8 cellular contexts compared by ENCODE assay signal in genomic region chr15:75454471-75455418, GRCh38. TPM values are rescaled to one million over a fixed set of nuclear protein-coding genes. Genes with fewer than 3 reads are reported as not detected.
DNase-seq lines count a peak whose midpoint lies in the region; ATAC-seq and TF ChIP-seq lines count a peak whose summit lies in the region.

No MANE protein-coding gene starts in this region.

- ATAC-seq in aorta (ENCODE audit: low FRiP score) (no peak), GM18870 (IDR thresholded peaks at IDR 0.05; ENCODE audit: unreplicated experiment) (no peak)

- H3K27ac ChIP-seq in right atrium auricular region, result peak overlapping the region; percentile 100
- H3K27ac ChIP-seq in aorta (ENCODE audit: low read depth in 1 of 2, low read length in 2 of 2), result peak overlapping the region; percentile 16 to 98

- intact Hi-C loops in aorta (cut with DNase I), result loop anchor here in 1 of 2 donors (5.0 kb wide), 3 partner anchors 87 to 173 kb away; partner anchors contain the start of genes MAN2C1, PTPN9 and SNUPN

- peaks cover 22% of the 10 kb centered on the region for H3K4me1 Mint-ChIP-seq in activated naive CD8-positive, alpha-beta T cell (ENCODE audit: low read depth)

- H3K4me3 ChIP-seq in right atrium auricular region (peak overlapping the region; percentile 81 to 88), retinal pigment epithelial cell (ENCODE audit: low read length) (peak overlapping the region; percentile 91), aorta (ENCODE audit: low read length in 2 of 2) (peak overlapping the region; percentile 93 to 95)

- peak overlapping the region; percentile 70 for H3K27ac Mint-ChIP-seq in activated naive CD8-positive, alpha-beta T cell

- WGBS in aorta, 2 donors, result 0 to 1% methylated on average over 47 to 117 of the region's 117 CpGs

- DNase-seq in AG20443 (ENCODE audit: low spot score) (peak; percentile 66), HS-27A (ENCODE audit: low read depth) (peak; percentile 64), SKM-1 (lab: John Stamatoyannopoulos, UW; ENCODE audit: unreplicated experiment) (peak; percentile 65), right atrium auricular region (ENCODE audit: low spot score) (peak; percentile 70), retinal pigment epithelial cell (ENCODE audit: low read depth) (no peak), aorta (peak; percentile 87 to 91)

- peak overlapping the region; percentile 89 for H3K4me3 Mint-ChIP-seq in activated naive CD8-positive, alpha-beta T cell

- H3K36me3 Mint-ChIP-seq in activated naive CD8-positive, alpha-beta T cell, result no peaks in the 10 kb centered on the region

- H3K4me1 ChIP-seq in right atrium auricular region (peaks cover 0 to 28% of the 10 kb centered on the region in 2 donors), aorta (ENCODE audit: control insufficient read depth in 1 of 2, insufficient read depth in 2 of 2, low read length in 2 of 2) (no peaks in the 10 kb centered on the region)

- TF ChIP-seq CTCF in right atrium auricular region (IDR thresholded peaks at IDR 0.05) (no peak), retinal pigment epithelial cell (conservative IDR thresholded peaks at IDR 0.05; ENCODE audit: low read depth, low read length) (no peak)

- no peaks in the 10 kb centered on the region for H3K27me3 Mint-ChIP-seq in activated naive CD8-positive, alpha-beta T cell

- H3K36me3 ChIP-seq in right atrium auricular region, result no peaks in the 10 kb centered on the region
- H3K36me3 ChIP-seq in aorta (ENCODE audit: control insufficient read depth in 1 of 2, insufficient read depth in 2 of 2, low read length in 1 of 2), result no peaks in the 10 kb centered on the region

- H3K9me3 Mint-ChIP-seq in activated naive CD8-positive, alpha-beta T cell (ENCODE audit: low read depth), result no peaks in the 10 kb centered on the region

- H3K9me3 ChIP-seq in right atrium auricular region (no peaks in the 10 kb centered on the region), aorta (ENCODE audit: control insufficient read depth, low read length) (no peaks in the 10 kb centered on the region)

- no peaks in the 10 kb centered on the region for H3K27me3 ChIP-seq in right atrium auricular region
- H3K27me3 ChIP-seq in aorta (ENCODE audit: control insufficient read depth in 1 of 2, insufficient read depth in 2 of 2, low read length in 1 of 2), result no peaks in the 10 kb centered on the region

RNA-seq across cellular contexts. Expression of gene SIN3A, which starts 3.3 kb away (rescaled TPM):
- total RNA-seq in right atrium auricular region, result 10 to 100 TPM; 16.0 to 25.5 TPM
- 10 to 100 TPM; 67.1 to 67.9 TPM for total RNA-seq in aorta
- polyA plus RNA-seq in aorta, result 10 to 100 TPM in 1 of 2 donors, 1 to 10 TPM in 1; 7.6 to 14.1 TPM
